ENCODE assay signal across 8 cellular contexts in the genomic region with DNA sequence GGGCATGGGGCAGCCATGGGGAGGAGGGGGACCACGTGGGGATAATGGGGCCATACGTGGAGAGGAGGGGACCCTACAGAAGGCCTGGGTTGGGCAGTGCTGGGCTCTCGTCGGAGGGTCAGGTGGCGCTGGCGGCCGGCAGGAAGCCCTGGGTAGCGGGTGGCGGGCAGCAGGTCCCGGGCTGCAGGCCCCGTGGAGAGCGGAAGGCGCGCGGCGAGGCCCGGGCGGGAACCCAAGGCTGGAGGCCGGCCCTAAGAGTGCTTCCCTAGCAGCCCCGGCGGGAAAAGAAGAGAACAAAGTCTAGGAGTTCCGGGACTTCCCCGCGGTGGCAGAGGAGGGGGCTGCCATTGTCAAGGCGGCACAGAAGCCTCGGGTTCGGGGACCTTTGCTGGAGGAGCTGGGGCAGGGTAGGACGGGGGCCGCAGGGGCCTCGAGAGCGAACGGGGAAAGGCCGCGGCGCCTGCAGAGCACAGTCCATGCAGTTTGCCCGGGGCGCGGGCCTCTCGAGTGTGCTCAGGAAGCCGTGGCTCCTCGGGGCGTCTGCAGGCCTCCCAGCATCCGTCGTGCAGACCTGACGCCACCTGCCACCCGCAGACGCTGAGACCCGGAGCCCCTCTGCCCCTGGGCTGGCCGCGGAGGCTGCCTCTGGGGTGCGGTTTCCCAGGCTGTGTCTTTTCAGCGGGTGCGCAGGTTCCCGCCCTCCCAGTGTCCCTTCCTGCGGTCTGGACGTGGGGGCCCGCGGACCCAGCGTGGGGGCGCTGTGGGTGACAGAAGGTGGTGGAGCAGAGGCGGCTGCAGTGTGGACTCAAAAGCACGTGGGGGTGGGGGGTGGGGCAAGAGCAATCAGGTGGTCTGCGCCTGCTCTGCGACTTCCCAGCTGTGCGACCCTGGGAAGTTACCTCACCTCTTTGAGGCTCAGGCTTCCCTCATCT. TPM values are rescaled to one million over a fixed set of nuclear protein-coding genes. Genes with fewer than 3 reads are reported as not detected.
DNase-seq lines count a peak whose midpoint lies in the region; ATAC-seq and TF ChIP-seq lines count a peak whose summit lies in the region.

No MANE protein-coding gene starts in this region.

- ATAC-seq in HG02642 (IDR thresholded peaks at IDR 0.05; ENCODE audit: poor library complexity, unreplicated experiment) (peak; percentile 24), HG02571 (IDR thresholded peaks at IDR 0.05; ENCODE audit: unreplicated experiment) (no peak)

- TF ChIP-seq CTCF in AG04449 (IDR thresholded peaks at IDR 0.05; ENCODE audit: insufficient read depth, low read length, missing control alignments), result no peak
- no peak for TF ChIP-seq CTCF in fibroblast of villous mesenchyme (IDR thresholded peaks at IDR 0.05; ENCODE audit: insufficient read depth, low read depth, low read length)

- POLR2A ChIA-PET in AG04449 (lab: Yijun Ruan, JAX), result interaction anchor here (0.7 to 3.4 kb wide), 3 partner anchors 18 to 28 kb away, joined by 3 to 22 read pairs (median 3); a partner anchor contains a TSS

- H3K27ac ChIP-seq in skin epidermis, result peak overlapping the region; percentile 59 to 94 (median 85)

- H3K4me3 ChIP-seq in AG04449 (ENCODE audit: low read depth, low read length) (peak overlapping the region; percentile 41; the same call in 1 of the 2 replicates), fibroblast of villous mesenchyme (ENCODE audit: low read depth, low read length) (peak overlapping the region; percentile 43), skin epidermis (peak overlapping the region; percentile 29 to 57 (median 47))

- no peak for DNase-seq in AG04449 (ENCODE audit: low read depth, low spot score)
- peak; percentile 15 for DNase-seq in activated T-cell treated with anti-CD3 and anti-CD28 coated beads for 4 hours
- DNase-seq in fibroblast of villous mesenchyme (ENCODE audit: low read depth), result peak; percentile 10
- DNase-seq in cerebellar cortex (ENCODE audit: low spot score), result no peak
- no peak for DNase-seq in NCI-H2081 (lab: John Stamatoyannopoulos, UW)

- CTCF ChIA-PET in AG04449 (lab: Yijun Ruan, JAX), result interaction anchor here (1.1 to 10.2 kb wide), 31 partner anchors 9 to 177 kb away, joined by 3 to 127 read pairs (median 6); a partner anchor contains a TSS

RNA-seq across cellular contexts. Expression of a gene that starts 19.4 kb away (rescaled TPM):
- 100 and 103 TPM in 2 replicates for total RNA-seq in fibroblast of villous mesenchyme

RNA-seq across cellular contexts. Expression of a gene that starts 46.6 kb away (rescaled TPM):
- total RNA-seq in fibroblast of villous mesenchyme, result not detected in 2 replicates

Comparison
In these comparisons a context has a peak if more than half of its experiments do, and no peak if none do; other contexts are left out.
1. DNase-seq: peak in activated T-cell treated with anti-CD3 and anti-CD28 coated beads for 4 hours (single experiment) and fibroblast of villous mesenchyme (single experiment); none in AG04449 (single experiment), cerebellar cortex (single experiment) and NCI-H2081 (0 of 2).
2. Peak in every context shown above with its lines, with median percentiles within 50 percentile points of each other: H3K4me3 ChIP-seq.